ENCODE assay signal across 10 cellular contexts in genomic region chr21:42093991-42094417, GRCh38. TPM values are rescaled to one million over a fixed set of nuclear protein-coding genes. Genes with fewer than 3 reads are reported as not detected.
DNase-seq lines count a peak whose midpoint lies in the region; ATAC-seq and TF ChIP-seq lines count a peak whose summit lies in the region.
"Had no signal": no experiment of that assay in that cellular context is flagged by ENCODE, and none has a peak within 500 bp of the region (broad histone marks: within the 10 kb centered on the region; RNA-seq: fewer than 3 reads in every experiment).

No MANE protein-coding gene starts in this region.

- H3K27ac ChIP-seq in adrenal gland (peak overlapping the region in 2 of 5 donors; percentile 17), gastroesophageal sphincter (no peak overlapping the region), thyroid gland (peak overlapping the region; percentile 62 to 88 (median 83))
- H3K27ac ChIP-seq: lower lobe of right lung had no signal

- ATAC-seq in gastroesophageal sphincter (peak; percentile 39), HG02852 (IDR thresholded peaks at IDR 0.05; ENCODE audit: unreplicated experiment) (no peak)
- ATAC-seq: activated CD4-positive, alpha-beta T cell treated with anti-CD3 and anti-CD28 coated beads for 36 hours; lower lobe of right lung had no signal

- WGBS in adrenal gland, 4 donors = 68 to 86% (median 76%) methylated on average over 11 to 15 of the region's 15 CpGs
- 62 to 66% methylated on average over 4 of the region's 15 CpGs for WGBS in gastroesophageal sphincter (ENCODE audit: low coverage in 1 of 2), 2 donors
- 47 to 54% methylated on average over 15 of the region's 15 CpGs for WGBS in thyroid gland, 2 donors

- no peaks in the 10 kb centered on the region for H3K9me3 ChIP-seq in adrenal gland (replicated peaks in 1 of 3)
- peaks cover 0 to 15% (median 0%) of the 10 kb centered on the region in 3 donors for H3K9me3 ChIP-seq in gastroesophageal sphincter
- H3K9me3 ChIP-seq in thyroid gland = no peaks in the 10 kb centered on the region
- H3K9me3 ChIP-seq: lower lobe of right lung had no signal

- intact Hi-C loops in adrenal gland (cut with DNase I) = no loop called here
- intact Hi-C loops in thyroid gland (cut with DNase I) = no loop called here

- no peak for TF ChIP-seq EP300 in gastroesophageal sphincter (IDR thresholded peaks at IDR 0.05)

- H3K36me3 ChIP-seq in adrenal gland (replicated peaks in 1 of 2) (no peaks in the 10 kb centered on the region), gastroesophageal sphincter (no peaks in the 10 kb centered on the region), thyroid gland (no peaks in the 10 kb centered on the region)
- H3K36me3 ChIP-seq: lower lobe of right lung had no signal

- H3K4me3 ChIP-seq in adrenal gland = no peak overlapping the region
- no peak overlapping the region for H3K4me3 ChIP-seq in gastroesophageal sphincter
- no peak overlapping the region for H3K4me3 ChIP-seq in thyroid gland (replicated peaks in 1 of 3)
- H3K4me3 ChIP-seq: lower lobe of right lung had no signal

- peaks cover 4 to 10% of the 10 kb centered on the region in 2 donors for H3K4me1 ChIP-seq in adrenal gland (replicated peaks in 1 of 2)
- peaks cover 0 to 16% (median 0%) of the 10 kb centered on the region in 3 donors for H3K4me1 ChIP-seq in gastroesophageal sphincter
- peaks cover 6 to 30% of the 10 kb centered on the region in 2 donors for H3K4me1 ChIP-seq in thyroid gland

- H3K27me3 ChIP-seq in adrenal gland (no peaks in the 10 kb centered on the region), gastroesophageal sphincter (peaks cover 40% of the 10 kb centered on the region), thyroid gland (no peaks in the 10 kb centered on the region)

- TF ChIP-seq CTCF in adrenal gland (IDR thresholded peaks at IDR 0.05) (no peak), gastroesophageal sphincter (IDR thresholded peaks at IDR 0.05) (no peak), thyroid gland (IDR thresholded peaks at IDR 0.05) (no peak)

- peak; percentile 46 for DNase-seq in NCI-H2196 (lab: John Stamatoyannopoulos, UW; ENCODE audit: unreplicated experiment)
- DNase-seq in NCI-H2196 treated with DMSO at 0.1 percent for 48 hours (lab: John Stamatoyannopoulos, UW; ENCODE audit: unreplicated experiment) = no peak
- DNase-seq in adrenal gland = peak in 5 of 7 donors; percentile 53 to 75 (median 62)
- peak; percentile 65 to 93 for DNase-seq in thyroid gland
- DNase-seq in NCI-H774 (lab: John Stamatoyannopoulos, UW) = no peak
- DNase-seq in GM19238 (ENCODE audit: insufficient read length, low spot score) = no peak
- DNase-seq: activated CD4-positive, alpha-beta T cell treated with anti-CD3 and anti-CD28 coated beads for 36 hours; lower lobe of right lung had no signal

- TF ChIP-seq POLR2A in adrenal gland (IDR thresholded peaks at IDR 0.05) (no peak), gastroesophageal sphincter (IDR thresholded peaks at IDR 0.05) (no peak), thyroid gland (IDR thresholded peaks at IDR 0.05) (peak in 1 of 2 donors; percentile 27)

RNA-seq across cellular contexts. Expression of gene UMODL1, which starts 22.9 kb away (rescaled TPM):
- total RNA-seq in adrenal gland (under 1 TPM in 1 of 8 donors, not detected in 7; 0.10 TPM), gastroesophageal sphincter (not detected), thyroid gland (not detected)
- polyA plus RNA-seq in adrenal gland = under 1 TPM in 1 of 3 donors, not detected in 2; 0.79 TPM
- total RNA-seq: activated CD4-positive, alpha-beta T cell treated with anti-CD3 and anti-CD28 coated beads for 36 hours had no signal

Comparison
In these comparisons a context has a peak if more than half of its experiments do, and no peak if none do; other contexts are left out.
1. DNase-seq: peak in NCI-H2196 (single experiment), adrenal gland (5 of 7) and thyroid gland (2 of 2); none in NCI-H2196 treated with DMSO at 0.1 percent for 48 hours (single experiment), NCI-H774 (single experiment) and GM19238 (single experiment).
2. H3K27ac ChIP-seq: peak in thyroid gland (3 of 3); none in gastroesophageal sphincter (0 of 4).